ENCODE assay signal across 9 cellular contexts in genomic region chr12:125149160-125150108, GRCh38. TPM values are rescaled to one million over a fixed set of nuclear protein-coding genes. Genes with fewer than 3 reads are reported as not detected.
DNase-seq lines count a peak whose midpoint lies in the region; ATAC-seq and TF ChIP-seq lines count a peak whose summit lies in the region.
"Had no signal": no experiment of that assay in that cellular context is flagged by ENCODE, and none has a peak within 500 bp of the region (broad histone marks: within the 10 kb centered on the region; RNA-seq: fewer than 3 reads in every experiment).

No MANE protein-coding gene starts in this region.

- WGBS in stomach, 5 donors, result 54 to 65% (median 61%) methylated on average over 11 of the region's 11 CpGs

- TF ChIP-seq EP300 in stomach (IDR thresholded peaks at IDR 0.05), result no peak

- peaks cover 0 to 3% (median 0%) of the 10 kb centered on the region in 3 donors for H3K9me3 Mint-ChIP-seq in IgD-negative memory B cell
- H3K9me3 Mint-ChIP-seq in type B pancreatic cell, result no peaks in the 10 kb centered on the region

- H3K4me3 ChIP-seq in stomach, result no peak overlapping the region
- H3K4me3 ChIP-seq: HAP-1 had no signal

- no peaks in the 10 kb centered on the region for H3K27me3 ChIP-seq in stomach

- peaks cover 14 to 22% (median 15%) of the 10 kb centered on the region in 3 donors for H3K4me1 Mint-ChIP-seq in IgD-negative memory B cell
- H3K4me1 Mint-ChIP-seq in type B pancreatic cell (ENCODE audit: unreplicated experiment), result no peaks in the 10 kb centered on the region

- TF ChIP-seq CTCF in stomach (IDR thresholded peaks at IDR 0.05), result no peak
- no peak for TF ChIP-seq CTCF in type B pancreatic cell (conservative IDR thresholded peaks at IDR 0.05)

- peak; percentile 20 for DNase-seq in NCI-H2196 (lab: John Stamatoyannopoulos, UW; ENCODE audit: unreplicated experiment)
- no peak for DNase-seq in NCI-H2196 treated with DMSO at 0.1 percent for 48 hours (lab: John Stamatoyannopoulos, UW; ENCODE audit: unreplicated experiment)
- peak; percentile 68 for DNase-seq in stomach
- no peak for DNase-seq in type B pancreatic cell (ENCODE audit: extremely low spot score, unreplicated experiment)
- no peak for DNase-seq in amygdala (lab: John Stamatoyannopoulos, UW)
- no peak for DNase-seq in occipital lobe (lab: John Stamatoyannopoulos, UW)

- H3K27me3 Mint-ChIP-seq in IgD-negative memory B cell, result peaks cover 1% of the 10 kb centered on the region
- H3K27me3 Mint-ChIP-seq in type B pancreatic cell, result peaks cover 3% of the 10 kb centered on the region

- ATAC-seq in HG02623 (IDR thresholded peaks at IDR 0.05; ENCODE audit: unreplicated experiment), result peak; percentile 94

- peak overlapping the region; percentile 14 to 78 (median 33) for H3K27ac Mint-ChIP-seq in IgD-negative memory B cell
- no peak overlapping the region for H3K27ac Mint-ChIP-seq in type B pancreatic cell

- peak overlapping the region in 2 of 4 donors; percentile 76 to 81 for H3K4me3 Mint-ChIP-seq in IgD-negative memory B cell
- no peak overlapping the region for H3K4me3 Mint-ChIP-seq in type B pancreatic cell

- H3K36me3 ChIP-seq in stomach, result no peaks in the 10 kb centered on the region
- H3K36me3 ChIP-seq: HAP-1 had no signal

- TF ChIP-seq POLR2A in stomach (IDR thresholded peaks at IDR 0.05), result no peak

- H3K9me3 ChIP-seq in stomach, result no peaks in the 10 kb centered on the region
- H3K9me3 ChIP-seq: HAP-1 had no signal

- H3K36me3 Mint-ChIP-seq in IgD-negative memory B cell (peaks cover 4% of the 10 kb centered on the region), type B pancreatic cell (no peaks in the 10 kb centered on the region)

- intact Hi-C loops in stomach (cut with DNase I; ENCODE audit: low total_unique reads), result no loop called here

- no peak overlapping the region for H3K27ac ChIP-seq in stomach

- no peaks in the 10 kb centered on the region for H3K4me1 ChIP-seq in stomach
- H3K4me1 ChIP-seq: HAP-1 had no signal

RNA-seq across cellular contexts. Expression of gene TMEM132B, which starts 36.8 kb away (rescaled TPM):
- not detected for polyA plus RNA-seq in IgD-negative memory B cell
- 1 to 10 TPM in 2 of 5 donors, under 1 TPM in 2, not detected in 1; under 0.01 to 3.1 (median 0.95) TPM for total RNA-seq in stomach
- polyA plus RNA-seq in stomach, result under 1 TPM; 0.12 to 0.35 (median 0.15) TPM
- total RNA-seq in type B pancreatic cell (ENCODE audit: low replicate concordance), result 14.1 and 25.4 TPM in 2 replicates
- total RNA-seq in occipital lobe, result 102 TPM

Comparison
In these comparisons a context has a peak if more than half of its experiments do, and no peak if none do; other contexts are left out.
1. DNase-seq: peak in NCI-H2196 (single experiment) and stomach (single experiment); none in NCI-H2196 treated with DMSO at 0.1 percent for 48 hours (single experiment), type B pancreatic cell (single experiment), amygdala (0 of 56) and occipital lobe (single experiment).